In genomic region chr2:167294031-167294774, GRCh38 we compare ENCODE assay signal across 8 cellular contexts. TPM values are rescaled to one million over a fixed set of nuclear protein-coding genes. Genes with fewer than 3 reads are reported as not detected.
DNase-seq lines count a peak whose midpoint lies in the region; TF ChIP-seq lines count a peak whose summit lies in the region.

No MANE protein-coding gene starts in this region.

- peaks cover 30% of the 10 kb centered on the region for H3K27me3 ChIP-seq in neural progenitor cell

- intact Hi-C loops in activated CD4-positive, alpha-beta T cell treated with anti-CD3 and anti-CD28 coated beads, Interleukin-2, amount 10 ng/mL, durations not matched to agents 24 days and 14 days (cut with micrococcal nuclease), result loop anchor here (10.0 kb wide), 1 partner anchor 821 kb away; no protein-coding TSS in a partner anchor

- peaks cover 21% of the 10 kb centered on the region for H4K20me1 ChIP-seq in neural progenitor cell (ENCODE audit: low read depth)

- no peak overlapping the region for H3K9ac ChIP-seq in neural progenitor cell

- H3K4me3 Mint-ChIP-seq in activated CD4-positive, alpha-beta T cell treated with anti-CD3 and anti-CD28 coated beads, Interleukin-2, amount 10 ng/mL, durations not matched to agents 24 days and 14 days, result peak overlapping the region; percentile 82
- peak overlapping the region; percentile 97 for H3K4me3 Mint-ChIP-seq in neural progenitor cell

- H3K27ac ChIP-seq in neural progenitor cell, result no peak overlapping the region

- H3K4me1 Mint-ChIP-seq in activated CD4-positive, alpha-beta T cell treated with anti-CD3 and anti-CD28 coated beads, Interleukin-2, amount 10 ng/mL, durations not matched to agents 24 days and 14 days, result peaks cover 10% of the 10 kb centered on the region
- peaks cover 16% of the 10 kb centered on the region for H3K4me1 Mint-ChIP-seq in neural progenitor cell

- in situ Hi-C loops in KBM-7 (cut with MboI; ENCODE audit: low pct_unique_long_range_greater_than_20kb, low sequenced_read_pairs), result no loop called here

- H3K4me3 ChIP-seq in WI38 (ENCODE audit: low read depth, low read length), result peak overlapping the region; percentile 59
- H3K4me3 ChIP-seq in neural progenitor cell, result peak overlapping the region; percentile 76

- peaks cover 33% of the 10 kb centered on the region for H3F3A ChIP-seq in neural progenitor cell (ENCODE audit: low read depth)

- peaks cover 21% of the 10 kb centered on the region for H3K4me1 ChIP-seq in neural progenitor cell

- peaks cover 23% of the 10 kb centered on the region for H3K79me2 ChIP-seq in neural progenitor cell (ENCODE audit: low read depth)

- H3K9me3 ChIP-seq in neural progenitor cell (ENCODE audit: low read depth), result no peaks in the 10 kb centered on the region

- no peaks in the 10 kb centered on the region for H3K36me3 ChIP-seq in neural progenitor cell

- H2AFZ ChIP-seq in neural progenitor cell (replicated peaks), result peak overlapping the region; percentile 61

- H3K4me2 ChIP-seq in neural progenitor cell, result peak overlapping the region; percentile 86

- peak; percentile 56 for DNase-seq in activated CD4-positive, alpha-beta T cell treated with anti-CD3 and anti-CD28 coated beads, Interleukin-2, amount 10 ng/mL, durations not matched to agents 24 days and 14 days
- DNase-seq in activated CD4-positive, alpha-beta T cell treated with anti-CD3 and anti-CD28 coated beads, Interleukin-2, amount 50 U/mL, for 4 hours, result no peak
- DNase-seq in fibroblast of peridontal ligament (ENCODE audit: extremely low read depth), result peak; percentile 34
- peak; percentile 68 for DNase-seq in neural progenitor cell (ENCODE audit: low spot score)
- DNase-seq in NCI-H748 treated with DMSO at 0.1 percent for 48 hours (lab: John Stamatoyannopoulos, UW), result no peak
- no peak for DNase-seq in KBM-7
- no peak for DNase-seq in NCI-H2107 (lab: John Stamatoyannopoulos, UW)

- H3K36me3 Mint-ChIP-seq in activated CD4-positive, alpha-beta T cell treated with anti-CD3 and anti-CD28 coated beads, Interleukin-2, amount 10 ng/mL, durations not matched to agents 24 days and 14 days (ENCODE audit: low read depth), result peaks cover 4% of the 10 kb centered on the region
- H3K36me3 Mint-ChIP-seq in neural progenitor cell, result no peaks in the 10 kb centered on the region

- peaks cover 9% of the 10 kb centered on the region for H3K9me3 Mint-ChIP-seq in activated CD4-positive, alpha-beta T cell treated with anti-CD3 and anti-CD28 coated beads, Interleukin-2, amount 10 ng/mL, durations not matched to agents 24 days and 14 days
- H3K9me3 Mint-ChIP-seq in neural progenitor cell, result no peaks in the 10 kb centered on the region

- TF ChIP-seq CTCF in WI38 (IDR thresholded peaks at IDR 0.05; ENCODE audit: low read depth, low read length) (no peak), neural progenitor cell (IDR thresholded peaks at IDR 0.05) (peak; percentile 4)

- H3K27ac Mint-ChIP-seq in activated CD4-positive, alpha-beta T cell treated with anti-CD3 and anti-CD28 coated beads, Interleukin-2, amount 10 ng/mL, durations not matched to agents 24 days and 14 days, result no peak overlapping the region
- no peak overlapping the region for H3K27ac Mint-ChIP-seq in neural progenitor cell

- H3K27me3 Mint-ChIP-seq in activated CD4-positive, alpha-beta T cell treated with anti-CD3 and anti-CD28 coated beads, Interleukin-2, amount 10 ng/mL, durations not matched to agents 24 days and 14 days, result peaks cover 42% of the 10 kb centered on the region
- peaks cover 2% of the 10 kb centered on the region for H3K27me3 Mint-ChIP-seq in neural progenitor cell (ENCODE audit: insufficient read depth, low read depth)

RNA-seq across cellular contexts. Expression of gene B3GALT1, which starts 1.4 kb away (rescaled TPM):
- not detected in 2 replicates for total RNA-seq in activated CD4-positive, alpha-beta T cell treated with anti-CD3 and anti-CD28 coated beads, Interleukin-2, amount 10 ng/mL, durations not matched to agents 24 days and 14 days
- 5.8 and 8.9 TPM in 2 replicates for total RNA-seq in neural progenitor cell (ENCODE audit: low replicate concordance)

Comparison
In these comparisons a context has a peak if more than half of its experiments do, and no peak if none do; other contexts are left out.
1. DNase-seq: peak in activated CD4-positive, alpha-beta T cell treated with anti-CD3 and anti-CD28 coated beads, Interleukin-2, amount 10 ng/mL, durations not matched to agents 24 days and 14 days (single experiment), fibroblast of peridontal ligament (single experiment) and neural progenitor cell (single experiment); none in activated CD4-positive, alpha-beta T cell treated with anti-CD3 and anti-CD28 coated beads, Interleukin-2, amount 50 U/mL, for 4 hours (0 of 2), NCI-H748 treated with DMSO at 0.1 percent for 48 hours (single experiment), KBM-7 (single experiment) and NCI-H2107 (single experiment).